ENCODE assay signal across 8 cellular contexts in the genomic region with DNA sequence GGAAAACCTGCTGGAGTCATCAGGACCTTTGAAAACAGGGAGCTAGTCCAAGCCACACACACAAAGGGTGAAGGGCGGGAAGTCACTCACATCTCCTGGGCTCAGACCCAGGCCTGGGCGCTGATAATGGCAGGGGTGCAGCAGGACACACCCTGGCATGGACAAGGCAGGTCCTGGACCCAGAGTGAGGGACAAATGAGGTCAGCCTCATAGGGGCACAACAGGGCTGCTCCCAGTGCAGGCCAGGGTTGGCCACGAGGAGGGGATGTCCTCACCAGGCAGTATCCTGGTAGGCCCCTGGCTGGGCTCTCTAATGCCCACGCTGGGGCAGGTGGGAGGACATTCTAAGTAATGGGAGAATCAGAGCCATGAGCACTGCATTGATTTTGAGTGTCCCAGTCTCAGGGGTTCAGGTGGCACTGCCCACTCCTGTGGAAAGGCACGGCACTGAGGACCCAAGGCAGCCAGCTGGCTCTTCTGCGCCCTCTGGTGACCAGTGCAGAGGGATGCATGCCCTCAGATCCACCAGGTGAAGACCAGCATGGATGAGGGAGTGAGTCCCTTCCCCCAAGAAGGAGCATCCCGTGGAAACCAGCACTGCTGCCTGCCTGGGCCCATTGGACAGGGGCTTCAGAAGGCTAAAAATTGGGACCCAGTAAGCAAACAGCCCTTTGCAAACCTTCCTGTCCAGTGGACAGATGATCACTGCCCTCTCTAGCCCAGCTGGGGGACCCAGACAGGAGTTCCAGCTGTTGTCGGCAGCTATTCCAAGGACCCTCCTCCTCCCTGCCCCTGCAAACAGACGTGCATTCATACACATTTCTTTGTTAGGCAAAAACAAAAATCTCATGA. TPM values are rescaled to one million over a fixed set of nuclear protein-coding genes. Genes with fewer than 3 reads are reported as not detected.
A peak's percentile ranks its signal among the peaks of the same experiment; 100 is the strongest.
DNase-seq lines count a peak whose midpoint lies in the region; ATAC-seq and TF ChIP-seq lines count a peak whose summit lies in the region.

No MANE protein-coding gene starts in this region.

- DNase-seq in CD8-positive, alpha-beta memory T cell: peak; percentile 60 to 79 (median 62)
- DNase-seq in HAP-1 (ENCODE audit: low spot score in 2 of 2): peak; percentile 48 to 77
- peak; percentile 73 for DNase-seq in OCI-LY7 (ENCODE audit: low spot score)
- DNase-seq in activated T-cell treated with anti-CD3 and anti-CD28 coated beads, Interleukin-2, amount 50 U/mL, for 24 hours: peak; percentile 82
- DNase-seq in fibroblast of lung (ENCODE audit: low read depth in 2 of 2): peak; percentile 25 to 57
- DNase-seq in thyroid gland: peak; percentile 76 to 84

- 17 to 53% methylated on average over 5 of the region's 9 CpGs for WGBS in thyroid gland, 2 donors

- no peaks in the 10 kb centered on the region for H3K27me3 Mint-ChIP-seq in CD8-positive, alpha-beta memory T cell
- H3K27me3 Mint-ChIP-seq in activated T-cell treated with anti-CD3 and anti-CD28 coated beads, Interleukin-2, amount 50 U/mL, for 24 hours: no peaks in the 10 kb centered on the region

- POLR2A ChIA-PET in CD8-positive, alpha-beta memory T cell (lab: Charles Lee): no interaction called here
- POLR2A ChIA-PET in OCI-LY7 (lab: Charles Lee): interaction anchor here (0.6 kb wide), 1 partner anchor 48 kb away, joined by 3 read pairs; no protein-coding TSS in a partner anchor

- no peak overlapping the region for H3K4me3 ChIP-seq in CD8-positive, alpha-beta memory T cell (ENCODE audit: low read length)
- H3K4me3 ChIP-seq in HAP-1 (no peak overlapping the region), OCI-LY7 (ENCODE audit: low read depth, low read length, poor library complexity, severe bottlenecking) (no peak overlapping the region), fibroblast of lung (replicated peaks in 1 of 4; ENCODE audit: control extremely low read depth in 1 of 4, insufficient read depth in 1 of 4, low read depth in 3 of 4, low read length in 4 of 4) (no peak overlapping the region), neural cell (ENCODE audit: low read length) (no peak overlapping the region), thyroid gland (replicated peaks in 1 of 3) (no peak overlapping the region)

- H4K20me1 ChIP-seq in OCI-LY7 (ENCODE audit: insufficient read depth, low read length) (no peaks in the 10 kb centered on the region), fibroblast of lung (ENCODE audit: control insufficient read depth, extremely low read depth, insufficient read depth, low read length) (no peaks in the 10 kb centered on the region), neural cell (ENCODE audit: insufficient read depth) (no peaks in the 10 kb centered on the region)

- TF ChIP-seq CTCF in OCI-LY7 (conservative IDR thresholded peaks at IDR 0.05; ENCODE audit: low read length): peak; percentile 98
- TF ChIP-seq CTCF in fibroblast of lung (conservative IDR thresholded peaks at IDR 0.05 in 1 of 2, IDR thresholded peaks at IDR 0.05 in 1 of 2; ENCODE audit: low read depth in 1 of 2, low read length in 2 of 2): peak; percentile 95 to 98
- TF ChIP-seq CTCF in neural cell (IDR thresholded peaks at IDR 0.05; ENCODE audit: poor library complexity, severe bottlenecking): peak; percentile 90
- peak; percentile 92 to 99 (median 96) for TF ChIP-seq CTCF in thyroid gland (IDR thresholded peaks at IDR 0.05)

- BruUV-seq in OCI-LY7 (replicated peaks; lab: Mats Ljungman, UMichigan): no TSS peak

- H3K27ac ChIP-seq in CD8-positive, alpha-beta memory T cell (ENCODE audit: low read depth, low read length): no peak overlapping the region
- H3K27ac ChIP-seq in OCI-LY7 (ENCODE audit: low read depth, low read length, poor library complexity, severe bottlenecking) (no peak overlapping the region), fibroblast of lung (ENCODE audit: insufficient read depth, low read length) (no peak overlapping the region), neural cell (ENCODE audit: low read length) (no peak overlapping the region), thyroid gland (peak overlapping the region in 2 of 3 donors; percentile 46 to 49)

- no peak overlapping the region for H3K27ac Mint-ChIP-seq in CD8-positive, alpha-beta memory T cell
- H3K27ac Mint-ChIP-seq in activated T-cell treated with anti-CD3 and anti-CD28 coated beads, Interleukin-2, amount 50 U/mL, for 24 hours: no peak overlapping the region

- H2AFZ ChIP-seq in OCI-LY7 (ENCODE audit: low read length) (no peak overlapping the region), fibroblast of lung (ENCODE audit: low read length) (no peak overlapping the region), neural cell (ENCODE audit: low read depth, low read length) (no peak overlapping the region)

- H3K4me2 ChIP-seq in OCI-LY7 (ENCODE audit: low read length) (no peak overlapping the region), fibroblast of lung (ENCODE audit: extremely low read depth, insufficient read depth, low read length) (no peak overlapping the region), neural cell (ENCODE audit: low read length) (no peak overlapping the region)

- intact Hi-C loops in OCI-LY7 (cut with micrococcal nuclease; ENCODE audit: unreplicated experiment) (loop anchor here (1.0 to 5.0 kb wide), 5 partner anchors 48 to 179 kb away; partner anchors contain the start of gene RAI1), thyroid gland (cut with DNase I) (loop anchor here (2.0 to 10.0 kb wide), 3 partner anchors 47 to 175 kb away; partner anchors contain the start of genes ATPAF2, GID4 and RAI1)

- no peaks in the 10 kb centered on the region for H3K9me3 ChIP-seq in CD8-positive, alpha-beta memory T cell (ENCODE audit: low read length)
- no peaks in the 10 kb centered on the region for H3K9me3 ChIP-seq in HAP-1
- no peaks in the 10 kb centered on the region for H3K9me3 ChIP-seq in OCI-LY7 (ENCODE audit: low read length)
- H3K9me3 ChIP-seq in fibroblast of lung (ENCODE audit: control insufficient read depth, insufficient read depth, low read depth, low read length): no peaks in the 10 kb centered on the region
- no peaks in the 10 kb centered on the region for H3K9me3 ChIP-seq in neural cell (ENCODE audit: low read length)
- no peaks in the 10 kb centered on the region for H3K9me3 ChIP-seq in thyroid gland

- H3K9me3 Mint-ChIP-seq in CD8-positive, alpha-beta memory T cell: no peaks in the 10 kb centered on the region
- no peaks in the 10 kb centered on the region for H3K9me3 Mint-ChIP-seq in activated T-cell treated with anti-CD3 and anti-CD28 coated beads, Interleukin-2, amount 50 U/mL, for 24 hours

- peaks cover 0 to 14% (median 1%) of the 10 kb centered on the region in 3 donors for H3K36me3 Mint-ChIP-seq in CD8-positive, alpha-beta memory T cell
- no peaks in the 10 kb centered on the region for H3K36me3 Mint-ChIP-seq in activated T-cell treated with anti-CD3 and anti-CD28 coated beads, Interleukin-2, amount 50 U/mL, for 24 hours (ENCODE audit: low read depth)

- ATAC-seq in HG02610 (IDR thresholded peaks at IDR 0.05; ENCODE audit: unreplicated experiment): no peak

- no peak for TF ChIP-seq EP300 in neural cell (conservative IDR thresholded peaks at IDR 0.05; ENCODE audit: poor library complexity, severe bottlenecking)

- H3K4me1 ChIP-seq in CD8-positive, alpha-beta memory T cell (ENCODE audit: insufficient read depth, low read length): peaks cover 37% of the 10 kb centered on the region
- no peaks in the 10 kb centered on the region; the same call in 1 of the 2 replicates for H3K4me1 ChIP-seq in HAP-1
- no peaks in the 10 kb centered on the region for H3K4me1 ChIP-seq in OCI-LY7 (ENCODE audit: insufficient read depth, low read length, poor library complexity, severe bottlenecking)
- no peaks in the 10 kb centered on the region for H3K4me1 ChIP-seq in fibroblast of lung (ENCODE audit: control insufficient read depth, extremely low read depth, insufficient read depth, low read length)
- peaks cover 32 to 44% of the 10 kb centered on the region in 2 donors for H3K4me1 ChIP-seq in thyroid gland

- H3K4me3 Mint-ChIP-seq in CD8-positive, alpha-beta memory T cell: no peak overlapping the region
- no peak overlapping the region for H3K4me3 Mint-ChIP-seq in activated T-cell treated with anti-CD3 and anti-CD28 coated beads, Interleukin-2, amount 50 U/mL, for 24 hours

- H3F3A ChIP-seq in neural cell (ENCODE audit: insufficient read depth, low read length, poor library complexity, severe bottlenecking): no peaks in the 10 kb centered on the region

- H3K79me2 ChIP-seq in OCI-LY7 (ENCODE audit: insufficient read depth, low read depth, low read length) (no peaks in the 10 kb centered on the region), fibroblast of lung (ENCODE audit: control insufficient read depth, insufficient read depth, low read length) (no peaks in the 10 kb centered on the region), neural cell (replicated peaks; ENCODE audit: insufficient read depth, low read length) (no peaks in the 10 kb centered on the region)

- CTCF ChIA-PET in CD8-positive, alpha-beta memory T cell (lab: Charles Lee): interaction anchor here (0.8 to 10.6 kb wide), 17 partner anchors 11 to 181 kb away, joined by 3 to 116 read pairs (median 4); no protein-coding TSS in a partner anchor
- CTCF ChIA-PET in OCI-LY7 (lab: Charles Lee; ENCODE audit: unreplicated experiment): interaction anchor here (0.5 kb wide), 1 partner anchor 8 kb away, joined by 4 read pairs; no protein-coding TSS in a partner anchor

- TF ChIP-seq POLR2A in thyroid gland (IDR thresholded peaks at IDR 0.05): no peak

- H3K4me1 Mint-ChIP-seq in CD8-positive, alpha-beta memory T cell: peaks cover 11 to 31% (median 29%) of the 10 kb centered on the region in 3 donors
- H3K4me1 Mint-ChIP-seq in activated T-cell treated with anti-CD3 and anti-CD28 coated beads, Interleukin-2, amount 50 U/mL, for 24 hours (ENCODE audit: low read depth): peaks cover 50% of the 10 kb centered on the region

- H3K9ac ChIP-seq in fibroblast of lung (ENCODE audit: insufficient read depth, low read length) (no peak overlapping the region), neural cell (ENCODE audit: low read length) (no peak overlapping the region)

- no peaks in the 10 kb centered on the region for H3K36me3 ChIP-seq in CD8-positive, alpha-beta memory T cell (ENCODE audit: insufficient read depth, low read length)
- H3K36me3 ChIP-seq in HAP-1 (replicated peaks) (no peaks in the 10 kb centered on the region), OCI-LY7 (ENCODE audit: insufficient read depth, low read length) (no peaks in the 10 kb centered on the region), fibroblast of lung (ENCODE audit: control insufficient read depth, insufficient read depth, low read length) (no peaks in the 10 kb centered on the region), neural cell (ENCODE audit: insufficient read depth, low read length) (no peaks in the 10 kb centered on the region), thyroid gland (peaks cover 0 to 9% of the 10 kb centered on the region in 2 donors)

- in situ Hi-C loops in HAP-1 (cut with MboI; ENCODE audit: low sequenced_read_pairs): loop anchor here (5.0 kb wide), 2 partner anchors 48 to 183 kb away; no protein-coding TSS in a partner anchor

- TF ChIP-seq RAD21 in neural cell (conservative IDR thresholded peaks at IDR 0.05): peak; percentile 88

- no peaks in the 10 kb centered on the region for H3K27me3 ChIP-seq in CD8-positive, alpha-beta memory T cell (ENCODE audit: insufficient read depth, low read length, poor library complexity, severe bottlenecking)
- no peaks in the 10 kb centered on the region for H3K27me3 ChIP-seq in HAP-1 (ENCODE audit: low read depth)
- H3K27me3 ChIP-seq in fibroblast of lung (ENCODE audit: control insufficient read depth, insufficient read depth, low read length): no peaks in the 10 kb centered on the region
- H3K27me3 ChIP-seq in neural cell (ENCODE audit: insufficient read depth, low read depth, low read length): no peaks in the 10 kb centered on the region
- no peaks in the 10 kb centered on the region for H3K27me3 ChIP-seq in thyroid gland

- H3K9me2 ChIP-seq in OCI-LY7 (ENCODE audit: insufficient read depth, low read length): no peaks in the 10 kb centered on the region
- no peaks in the 10 kb centered on the region for H3K9me2 ChIP-seq in neural cell (ENCODE audit: insufficient read depth, low read length)

RNA-seq across cellular contexts. Expression of gene SREBF1, which starts 23.3 kb away (rescaled TPM):
- total RNA-seq in CD8-positive, alpha-beta memory T cell: 10 to 100 TPM; 27.2 to 29.6 TPM
- polyA plus RNA-seq in CD8-positive, alpha-beta memory T cell: 16.4 TPM
- 48.4 and 70.4 TPM in 2 replicates for total RNA-seq in OCI-LY7 (2014; rRNA removed; shearing (Covaris generic))
- total RNA-seq in OCI-LY7 (2022) (187 and 213 TPM in 2 replicates), fibroblast of lung (51.9 and 77.6 TPM in 2 replicates), thyroid gland (10 to 100 TPM; 44.6 to 89.4 (median 63.0) TPM)
- polyA plus RNA-seq in fibroblast of lung (29.7 and 49.1 TPM in 2 replicates), neural cell (22.5 and 25.9 TPM in 2 replicates)
- 73.7 and 109 TPM in 2 replicates for polyA plus RNA-seq in fibroblast of lung (2012)
- polyA minus RNA-seq in fibroblast of lung (ENCODE audit: low replicate concordance) (172 and 195 TPM in 2 replicates), neural cell (11.7 and 20.0 TPM in 2 replicates)

Comparison
In these comparisons a context has a peak if more than half of its experiments do, and no peak if none do; other contexts are left out.
1. H3K27ac ChIP-seq: peak in thyroid gland (2 of 3); none in CD8-positive, alpha-beta memory T cell (single experiment), OCI-LY7 (single experiment), fibroblast of lung (single experiment) and neural cell (single experiment).
2. Peak in every context shown above with its lines, with median percentiles within 50 percentile points of each other: DNase-seq and CTCF ChIP-seq.